Comparison of ENCODE assay signal across 1 cellular context in genomic region chr9:36190388-36191289, GRCh38.
TF ChIP-seq lines count a peak whose summit lies in the region.

TSS of gene CLTA (plus strand) at chr9:36190921. CDS start at chr9:36191057, 136 bp downstream.

TF ChIP-seq in HepG2, 621 proteins besides CTCF, POLR2A, EP300 and RAD21 (continued from another document and continues in another):
- no peak for TF ChIP-seq ZBTB33 (CRISPR knock-in tag; IDR thresholded peaks at IDR 0.05)
- peak; percentile 81 for TF ChIP-seq THAP11 (CRISPR knock-in tag; IDR thresholded peaks at IDR 0.05)
- TF ChIP-seq MED8 (CRISPR knock-in tag; IDR thresholded peaks at IDR 0.05; ENCODE audit: insufficient replicate concordance), result peak; percentile 61
- TF ChIP-seq RXRB (CRISPR knock-in tag; IDR thresholded peaks at IDR 0.05; ENCODE audit: borderline replicate concordance), result no peak
- TF ChIP-seq PHF8 (CRISPR knock-in tag; IDR thresholded peaks at IDR 0.05), result peak; percentile 99
- TF ChIP-seq HCFC1 (IDR thresholded peaks at IDR 0.05; ENCODE audit: low read depth, low read length), result no peak
- TF ChIP-seq HIC2 (CRISPR knock-in tag; IDR thresholded peaks at IDR 0.05; ENCODE audit: low read depth), result peak; percentile 64; the same call in 1 of the 2 replicates
- peak; percentile 85 for TF ChIP-seq ZNF274 (CRISPR knock-in tag; IDR thresholded peaks at IDR 0.05)
- TF ChIP-seq NKX3-1 (CRISPR knock-in tag; IDR thresholded peaks at IDR 0.05), result peak; percentile 86
- TF ChIP-seq TBX3 (IDR thresholded peaks at IDR 0.05; ENCODE audit: borderline replicate concordance), result no peak
- peak; percentile 79; the same call in 1 of the 2 replicates for TF ChIP-seq ZFP37 (CRISPR knock-in tag; IDR thresholded peaks at IDR 0.05; ENCODE audit: borderline replicate concordance)
- TF ChIP-seq ZNF564 (CRISPR knock-in tag; IDR thresholded peaks at IDR 0.05), result peak; percentile 45; the same call in 1 of the 2 replicates
- no peak for TF ChIP-seq ZNF660 (CRISPR knock-in tag; IDR thresholded peaks at IDR 0.05; ENCODE audit: borderline replicate concordance, low read depth)
- no peak for TF ChIP-seq MTF2 (CRISPR knock-in tag; IDR thresholded peaks at IDR 0.05; ENCODE audit: borderline replicate concordance)
- TF ChIP-seq NFATC3 (CRISPR knock-in tag; IDR thresholded peaks at IDR 0.05), result peak; percentile 47; the same call in 1 of the 2 replicates
- peak; percentile 83 for TF ChIP-seq LCORL (IDR thresholded peaks at IDR 0.05)
- TF ChIP-seq LCORL (CRISPR knock-in tag; IDR thresholded peaks at IDR 0.05), result no peak
- no peak for TF ChIP-seq CENPT (CRISPR knock-in tag; IDR thresholded peaks at IDR 0.05; ENCODE audit: low read depth)
- no peak for TF ChIP-seq MTERF4 (CRISPR knock-in tag; IDR thresholded peaks at IDR 0.05)
- peak; percentile 71; the same call in 1 of the 2 replicates for TF ChIP-seq ZNF263 (CRISPR knock-in tag; IDR thresholded peaks at IDR 0.05)
- no peak; a peak in 1 of 4 replicates for TF ChIP-seq REST (IDR thresholded peaks at IDR 0.05; ENCODE audit: borderline replicate concordance in 1 of 2, low read depth in 1 of 2, low read length in 2 of 2)
- TF ChIP-seq RORA (CRISPR knock-in tag; IDR thresholded peaks at IDR 0.05), result no peak
- no peak for TF ChIP-seq ZNF839 (CRISPR knock-in tag; IDR thresholded peaks at IDR 0.05; ENCODE audit: borderline replicate concordance)
- no peak for TF ChIP-seq IRF1 (CRISPR knock-in tag; IDR thresholded peaks at IDR 0.05; ENCODE audit: low read depth)
- peak; percentile 79 for TF ChIP-seq IRF9 (CRISPR knock-in tag; IDR thresholded peaks at IDR 0.05; ENCODE audit: borderline replicate concordance)
- TF ChIP-seq HIVEP1 (CRISPR knock-in tag; IDR thresholded peaks at IDR 0.05), result peak; percentile 55; the same call in 1 of the 2 replicates
- peak; percentile 63; the same call in 1 of the 2 replicates for TF ChIP-seq ZSCAN21 (CRISPR knock-in tag; IDR thresholded peaks at IDR 0.05; ENCODE audit: borderline replicate concordance)
- peak; percentile 35 for TF ChIP-seq ZBTB40 (IDR thresholded peaks at IDR 0.05)
- 0 out of 2 replicates have a peak, but pooled peaks have one; percentile 57 for TF ChIP-seq ZBTB40 (CRISPR knock-in tag; IDR thresholded peaks at IDR 0.05)
- TF ChIP-seq SMAD3 (CRISPR knock-in tag; IDR thresholded peaks at IDR 0.05), result peak; percentile 53; the same call in 1 of the 2 replicates
- TF ChIP-seq HHEX (CRISPR knock-in tag; IDR thresholded peaks at IDR 0.05), result no peak
- TF ChIP-seq SIN3B (IDR thresholded peaks at IDR 0.05; ENCODE audit: low read length), result no peak
- TF ChIP-seq MEIS1 (CRISPR knock-in tag; IDR thresholded peaks at IDR 0.05; ENCODE audit: borderline replicate concordance), result peak; percentile 34; the same call in 1 of the 2 replicates
- TF ChIP-seq RBAK (CRISPR knock-in tag; IDR thresholded peaks at IDR 0.05), result no peak
- peak; percentile 97 for TF ChIP-seq TAF1 (CRISPR knock-in tag; IDR thresholded peaks at IDR 0.05)
- TF ChIP-seq NFIB (CRISPR knock-in tag; IDR thresholded peaks at IDR 0.05; ENCODE audit: borderline replicate concordance), result no peak
- TF ChIP-seq ZNF543 (CRISPR knock-in tag; IDR thresholded peaks at IDR 0.05), result peak; percentile 74
- no peak for TF ChIP-seq THAP8 (CRISPR knock-in tag; IDR thresholded peaks at IDR 0.05; ENCODE audit: borderline replicate concordance)
